ENCODE assay signal across 1 cellular context in genomic region chr19:2034729-2035589, GRCh38.
TF ChIP-seq lines count a peak whose summit lies in the region.

No MANE protein-coding gene starts in this region.

TF ChIP-seq in K562, 482 proteins besides CTCF, POLR2A, EP300 and RAD21 (continued from another document):
- no peak for TF ChIP-seq MECOM (CRISPR knock-in tag; IDR thresholded peaks at IDR 0.05)
- no peak for TF ChIP-seq ZNF830 (CRISPR knock-in tag; IDR thresholded peaks at IDR 0.05)
- no peak for TF ChIP-seq ZFP91 (CRISPR knock-in tag; IDR thresholded peaks at IDR 0.05)
- TF ChIP-seq FOXK2 (conservative IDR thresholded peaks at IDR 0.05 in 1 of 2, IDR thresholded peaks at IDR 0.05 in 1 of 2; ENCODE audit: low read depth in 2 of 2): peak; percentile 32 to 59; a peak in 2 of 4 replicates
- peak; percentile 76 for TF ChIP-seq SMARCA5 (IDR thresholded peaks at IDR 0.05)
- TF ChIP-seq HDGF (IDR thresholded peaks at IDR 0.05): peak; percentile 87
- TF ChIP-seq SMARCE1 (IDR thresholded peaks at IDR 0.05): 0 out of 2 replicates have a peak, but pooled peaks have one; percentile 34
- no peak; the same call in 1 of the 2 replicates for TF ChIP-seq ATF1 (CRISPR knock-in tag; IDR thresholded peaks at IDR 0.05)
- peak; percentile 85 for TF ChIP-seq ATF1 (tag; IDR thresholded peaks at IDR 0.05)
- TF ChIP-seq MTA3 (IDR thresholded peaks at IDR 0.05; ENCODE audit: borderline replicate concordance): no peak; the same call in 1 of the 2 replicates
- peak; percentile 46; the same call in 1 of the 2 replicates for TF ChIP-seq CTBP1 (IDR thresholded peaks at IDR 0.05; ENCODE audit: borderline replicate concordance)
- TF ChIP-seq FOXP1 (CRISPR knock-in tag; IDR thresholded peaks at IDR 0.05): peak; percentile 65; the same call in 1 of the 2 replicates
- TF ChIP-seq CREM (IDR thresholded peaks at IDR 0.05; ENCODE audit: low read depth): peak; percentile 85
- TF ChIP-seq GABPB2 (CRISPR knock-in tag; conservative IDR thresholded peaks at IDR 0.05): no peak
- TF ChIP-seq ZC3H4 (CRISPR knock-in tag; IDR thresholded peaks at IDR 0.05; ENCODE audit: borderline replicate concordance): no peak
- TF ChIP-seq PKNOX1 (IDR thresholded peaks at IDR 0.05): peak; percentile 87
- TF ChIP-seq MAFG (tag; conservative IDR thresholded peaks at IDR 0.05): no peak
- TF ChIP-seq NCOA4 (IDR thresholded peaks at IDR 0.05; ENCODE audit: partially characterized antibody): no peak
- peak; percentile 84 for TF ChIP-seq VEZF1 (CRISPR knock-in tag; IDR thresholded peaks at IDR 0.05)
- peak in 1 of 2 experiments; percentile 76; a peak in 2 of 4 replicates for TF ChIP-seq MAZ (CRISPR knock-in tag; conservative IDR thresholded peaks at IDR 0.05 in 1 of 2, IDR thresholded peaks at IDR 0.05 in 1 of 2)
- peak in 2 of 3 experiments; percentile 27 to 43 for TF ChIP-seq YY1 (IDR thresholded peaks at IDR 0.05; ENCODE audit: borderline replicate concordance in 1 of 3, control insufficient read depth in 1 of 3, extremely low read depth in 1 of 3, insufficient read depth in 3 of 3, insufficient read length in 1 of 3, insufficient replicate concordance in 2 of 3, low read depth in 1 of 3, low read length in 2 of 3)
- peak; percentile 76; the same call in 1 of the 2 replicates for TF ChIP-seq SP1 (CRISPR knock-in tag; IDR thresholded peaks at IDR 0.05)
- peak; percentile 82 for TF ChIP-seq CBX1 (IDR thresholded peaks at IDR 0.05; ENCODE audit: low read depth)
- 0 out of 2 replicates have a peak, but pooled peaks have one; percentile 42 for TF ChIP-seq ZNF143 (CRISPR knock-in tag; IDR thresholded peaks at IDR 0.05)
- no peak for TF ChIP-seq SRSF3 (IDR thresholded peaks at IDR 0.05; ENCODE audit: insufficient read depth, low read length)
- TF ChIP-seq RCOR1 (IDR thresholded peaks at IDR 0.05; ENCODE audit: borderline replicate concordance in 1 of 2, low read depth in 2 of 2, low read length in 2 of 2): peak in 1 of 2 experiments; percentile 65; a peak in 2 of 4 replicates
- TF ChIP-seq MAX (CRISPR knock-in tag; IDR thresholded peaks at IDR 0.05): peak; percentile 53
- 0 out of 2 replicates have a peak, but pooled peaks have one; percentile 5 for TF ChIP-seq DPF2 (IDR thresholded peaks at IDR 0.05)
- no peak for TF ChIP-seq JUN (IDR thresholded peaks at IDR 0.05; ENCODE audit: borderline replicate concordance, low read depth, low read length)
- 0 out of 2 replicates have a peak, but pooled peaks have one; percentile 57 for TF ChIP-seq JUN (CRISPR knock-in tag; IDR thresholded peaks at IDR 0.05; ENCODE audit: borderline replicate concordance)
- TF ChIP-seq E2F5 (CRISPR knock-in tag; IDR thresholded peaks at IDR 0.05): no peak
- TF ChIP-seq ZNF444 (CRISPR knock-in tag; IDR thresholded peaks at IDR 0.05): no peak
- TF ChIP-seq RBM39 (optimal IDR thresholded peaks at IDR 0.05; ENCODE audit: low read depth, low read length): no peak
- peak in 1 of 2 experiments; percentile 19; a peak in 1 of 4 replicates for TF ChIP-seq MNT (conservative IDR thresholded peaks at IDR 0.05)
- TF ChIP-seq POLR2B (IDR thresholded peaks at IDR 0.05; ENCODE audit: low read depth, partially characterized antibody): no peak
- TF ChIP-seq CEBPG (CRISPR knock-in tag; IDR thresholded peaks at IDR 0.05): 0 out of 2 replicates have a peak, but pooled peaks have one; percentile 18
- no peak for TF ChIP-seq CEBPG (tag; conservative IDR thresholded peaks at IDR 0.05 in 1 of 2, IDR thresholded peaks at IDR 0.05 in 1 of 2)
- TF ChIP-seq ETS1 (conservative IDR thresholded peaks at IDR 0.05; ENCODE audit: control insufficient read depth, low read depth, low read length): no peak; the same call in 1 of the 2 replicates
- TF ChIP-seq KLF13 (tag; IDR thresholded peaks at IDR 0.05; ENCODE audit: borderline replicate concordance, low read depth): 0 out of 2 replicates have a peak, but pooled peaks have one; percentile 45
- no peak for TF ChIP-seq ZNF780A (CRISPR knock-in tag; IDR thresholded peaks at IDR 0.05)
- peak; percentile 49 for TF ChIP-seq RBBP5 (IDR thresholded peaks at IDR 0.05; ENCODE audit: borderline replicate concordance, insufficient read depth, low read length, poor library complexity, severe bottlenecking)
- TF ChIP-seq ZSCAN29 (IDR thresholded peaks at IDR 0.05): peak; percentile 57; the same call in 1 of the 2 replicates
- TF ChIP-seq MEIS2 (IDR thresholded peaks at IDR 0.05; ENCODE audit: partially characterized antibody): peak; percentile 65
- TF ChIP-seq ZNF75A (CRISPR knock-in tag; IDR thresholded peaks at IDR 0.05): no peak
- TF ChIP-seq MXI1 (IDR thresholded peaks at IDR 0.05; ENCODE audit: low read depth, low read length): no peak
- TF ChIP-seq ZNF740 (CRISPR knock-in tag; IDR thresholded peaks at IDR 0.05): 0 out of 2 replicates have a peak, but pooled peaks have one; percentile 27
- TF ChIP-seq ZNF740 (tag; IDR thresholded peaks at IDR 0.05): no peak
- peak in 1 of 2 experiments; percentile 5; a peak in 1 of 4 replicates for TF ChIP-seq KDM4B (IDR thresholded peaks at IDR 0.05; ENCODE audit: borderline replicate concordance in 2 of 2, low read depth in 1 of 2)
- peak; percentile 33; the same call in 1 of the 2 replicates for TF ChIP-seq HES1 (IDR thresholded peaks at IDR 0.05; ENCODE audit: low read depth)
- no peak for TF ChIP-seq NCOA6 (IDR thresholded peaks at IDR 0.05)
- no peak for TF ChIP-seq ZNF707 (CRISPR knock-in tag; conservative IDR thresholded peaks at IDR 0.05)
- TF ChIP-seq EGR1 (conservative IDR thresholded peaks at IDR 0.05): peak; percentile 51
